In genomic region chr5:140344683-140345423, GRCh38 we compare ENCODE assay signal across 9 cellular contexts. TPM values are rescaled to one million over a fixed set of nuclear protein-coding genes. Genes with fewer than 3 reads are reported as not detected.
DNase-seq lines count a peak whose midpoint lies in the region; ATAC-seq and TF ChIP-seq lines count a peak whose summit lies in the region.
"Had no signal": no experiment of that assay in that cellular context is flagged by ENCODE, and none has a peak within 500 bp of the region (broad histone marks: within the 10 kb centered on the region; RNA-seq: fewer than 3 reads in every experiment).

No MANE protein-coding gene starts in this region.

- TF ChIP-seq POLR2A in prostate gland (IDR thresholded peaks at IDR 0.05) = no peak
- no peak for TF ChIP-seq POLR2A in uterus (IDR thresholded peaks at IDR 0.05)

- H3K27ac Mint-ChIP-seq in HFFc6 (peak overlapping the region; percentile 47), WTC11 (no peak overlapping the region)

- DNase-seq in HFFc6 = no peak
- no peak for DNase-seq in WTC11 (ENCODE audit: low spot score)
- no peak for DNase-seq in fibroblast of pulmonary artery (ENCODE audit: low read depth)
- DNase-seq in prostate gland (ENCODE audit: low spot score) = no peak
- no peak for DNase-seq in uterus
- DNase-seq in HuH-7.5 (ENCODE audit: low spot score) = no peak

- POLR2A ChIA-PET in WTC11 (lab: Charles Lee) = interaction anchor here (0.5 to 2.3 kb wide), 3 partner anchors 19 to 104 kb away, joined by 3 to 28 read pairs (median 24); no protein-coding TSS in a partner anchor

- ATAC-seq in WTC11 (peak; percentile 21), HG03039 (IDR thresholded peaks at IDR 0.05; ENCODE audit: unreplicated experiment) (no peak)

- H3K27me3 ChIP-seq in skeletal muscle satellite cell (ENCODE audit: control insufficient read depth, insufficient read depth, low read length) (no peaks in the 10 kb centered on the region), prostate gland (replicated peaks; ENCODE audit: insufficient read depth) (no peaks in the 10 kb centered on the region), uterus (no peaks in the 10 kb centered on the region)

- H3K4me3 Mint-ChIP-seq in HFFc6 = peak overlapping the region; percentile 90
- peak overlapping the region; percentile 66 for H3K4me3 Mint-ChIP-seq in WTC11

- intact Hi-C loops in prostate gland (cut with DNase I) (loop anchor here (5.0 kb wide), 2 partner anchors 43 to 168 kb away; partner anchors contain the start of genes CYSTM1 and PFDN1), uterus (cut with DNase I; ENCODE audit: low total_unique reads) (loop anchor here (5.0 kb wide), 1 partner anchor 103 kb away; no protein-coding TSS in a partner anchor)

- H3K27me3 Mint-ChIP-seq in HFFc6 (ENCODE audit: insufficient read depth) (peaks cover 3% of the 10 kb centered on the region; the same call in 1 of the 2 replicates), WTC11 (ENCODE audit: low read depth) (peaks cover 11% of the 10 kb centered on the region)

- H3K4me1 ChIP-seq in skeletal muscle satellite cell (ENCODE audit: control insufficient read depth, insufficient read depth, low read length) (peaks cover 49% of the 10 kb centered on the region), prostate gland (replicated peaks) (peaks cover 8% of the 10 kb centered on the region), uterus (peaks cover 0 to 3% of the 10 kb centered on the region in 2 donors)

- H3K9me3 Mint-ChIP-seq in HFFc6 (no peaks in the 10 kb centered on the region), WTC11 (no peaks in the 10 kb centered on the region)

- no peak for TF ChIP-seq CTCF in HFFc6 (IDR thresholded peaks at IDR 0.05)
- TF ChIP-seq CTCF in WTC11 (IDR thresholded peaks at IDR 0.05) = no peak
- TF ChIP-seq CTCF in fibroblast of pulmonary artery (IDR thresholded peaks at IDR 0.05; ENCODE audit: low read length, missing control alignments) = no peak
- peak in 1 of 4 experiments; percentile 11 for TF ChIP-seq CTCF in prostate gland (IDR thresholded peaks at IDR 0.05)
- no peak for TF ChIP-seq CTCF in uterus (IDR thresholded peaks at IDR 0.05)

- H3K4me1 Mint-ChIP-seq in HFFc6 (ENCODE audit: low read depth) (peaks cover 77% of the 10 kb centered on the region), WTC11 (peaks cover 27% of the 10 kb centered on the region)

- H3K9me3 ChIP-seq in skeletal muscle satellite cell (replicated peaks; ENCODE audit: low read length) (no peaks in the 10 kb centered on the region), prostate gland (no peaks in the 10 kb centered on the region), uterus (no peaks in the 10 kb centered on the region)

- 41% methylated on average over 4 of the region's 4 CpGs for WGBS in prostate gland

- peak overlapping the region; percentile 82 for H3K9ac ChIP-seq in skeletal muscle satellite cell (ENCODE audit: low read depth, low read length)

- peak overlapping the region; percentile 90 for H3K4me2 ChIP-seq in skeletal muscle satellite cell (ENCODE audit: low read length)

- peaks cover 28% of the 10 kb centered on the region for H3K36me3 ChIP-seq in skeletal muscle satellite cell (ENCODE audit: insufficient read depth, low read length)
- no peaks in the 10 kb centered on the region for H3K36me3 ChIP-seq in prostate gland
- no peaks in the 10 kb centered on the region for H3K36me3 ChIP-seq in uterus

- peak overlapping the region in 1 of 2 donors; percentile 75 for H3K27ac ChIP-seq in prostate gland
- peak overlapping the region in 1 of 2 donors; percentile 88 for H3K27ac ChIP-seq in uterus

- H3K36me3 Mint-ChIP-seq in HFFc6 (ENCODE audit: low read depth) (peaks cover 18% of the 10 kb centered on the region), WTC11 (no peaks in the 10 kb centered on the region)

- CTCF ChIA-PET in WTC11 (lab: Charles Lee) = interaction anchor here (0.7 to 15.0 kb wide), 28 partner anchors 8 to 355 kb away, joined by 4 to 621 read pairs (median 9); partner anchors contain the start of genes PFDN1, SLC4A9, SRA1 and ZMAT2

- peak overlapping the region; percentile 70 for H3K4me3 ChIP-seq in fibroblast of pulmonary artery (replicated peaks; ENCODE audit: low read depth, low read length)
- H3K4me3 ChIP-seq in skeletal muscle satellite cell (ENCODE audit: low read length) = peak overlapping the region; percentile 80
- peak overlapping the region in 1 of 2 donors; percentile 89 for H3K4me3 ChIP-seq in prostate gland
- H3K4me3 ChIP-seq in uterus = peak overlapping the region in 1 of 2 donors; percentile 96

TF ChIP-seq in WTC11, 78 proteins besides CTCF, POLR2A, EP300 and RAD21:
- TF ChIP-seq, protein P1, sequence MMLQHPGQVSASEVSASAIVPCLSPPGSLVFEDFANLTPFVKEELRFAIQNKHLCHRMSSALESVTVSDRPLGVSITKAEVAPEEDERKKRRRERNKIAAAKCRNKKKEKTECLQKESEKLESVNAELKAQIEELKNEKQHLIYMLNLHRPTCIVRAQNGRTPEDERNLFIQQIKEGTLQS (CRISPR knock-in tag; conservative IDR thresholded peaks at IDR 0.05) = no peak
- TF ChIP-seq, protein P2, sequence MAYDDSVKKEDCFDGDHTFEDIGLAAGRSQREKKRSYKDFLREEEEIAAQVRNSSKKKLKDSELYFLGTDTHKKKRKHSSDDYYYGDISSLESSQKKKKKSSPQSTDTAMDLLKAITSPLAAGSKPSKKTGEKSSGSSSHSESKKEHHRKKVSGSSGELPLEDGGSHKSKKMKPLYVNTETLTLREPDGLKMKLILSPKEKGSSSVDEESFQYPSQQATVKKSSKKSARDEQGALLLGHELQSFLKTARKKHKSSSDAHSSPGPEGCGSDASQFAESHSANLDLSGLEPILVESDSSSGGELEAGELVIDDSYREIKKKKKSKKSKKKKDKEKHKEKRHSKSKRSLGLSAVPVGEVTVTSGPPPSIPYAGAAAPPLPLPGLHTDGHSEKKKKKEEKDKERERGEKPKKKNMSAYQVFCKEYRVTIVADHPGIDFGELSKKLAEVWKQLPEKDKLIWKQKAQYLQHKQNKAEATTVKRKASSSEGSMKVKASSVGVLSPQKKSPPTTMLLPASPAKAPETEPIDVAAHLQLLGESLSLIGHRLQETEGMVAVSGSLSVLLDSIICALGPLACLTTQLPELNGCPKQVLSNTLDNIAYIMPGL (CRISPR knock-in tag; IDR thresholded peaks at IDR 0.05) = no peak
- TF ChIP-seq NFE2L1 (CRISPR knock-in tag; IDR thresholded peaks at IDR 0.05) (no peak), HMGA2 (CRISPR knock-in tag; IDR thresholded peaks at IDR 0.05) (no peak), MYBL2 (CRISPR knock-in tag; IDR thresholded peaks at IDR 0.05) (no peak), ZNF219 (CRISPR knock-in tag; IDR thresholded peaks at IDR 0.05; ENCODE audit: borderline replicate concordance) (no peak), E2F4 (CRISPR knock-in tag; IDR thresholded peaks at IDR 0.05; ENCODE audit: borderline replicate concordance, low read depth) (no peak), IRF2 (CRISPR knock-in tag; IDR thresholded peaks at IDR 0.05; ENCODE audit: borderline replicate concordance, low read depth) (no peak), NR1H2 (CRISPR knock-in tag; IDR thresholded peaks at IDR 0.05) (no peak)
- TF ChIP-seq, protein P3, sequence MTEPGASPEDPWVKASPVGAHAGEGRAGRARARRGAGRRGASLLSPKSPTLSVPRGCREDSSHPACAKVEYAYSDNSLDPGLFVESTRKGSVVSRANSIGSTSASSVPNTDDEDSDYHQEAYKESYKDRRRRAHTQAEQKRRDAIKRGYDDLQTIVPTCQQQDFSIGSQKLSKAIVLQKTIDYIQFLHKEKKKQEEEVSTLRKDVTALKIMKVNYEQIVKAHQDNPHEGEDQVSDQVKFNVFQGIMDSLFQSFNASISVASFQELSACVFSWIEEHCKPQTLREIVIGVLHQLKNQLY (CRISPR knock-in tag; IDR thresholded peaks at IDR 0.05) = no peak

RNA-seq across cellular contexts. Expression of gene HBEGF, which starts 1.6 kb away (rescaled TPM):
- 10 to 100 TPM in 1 of 6 experiments, 1 to 10 TPM in 5; 5.6 to 10.2 (median 6.9) TPM for total RNA-seq in HFFc6 (2021; fragmentation: NEBNext Ultra II Directional; extraction: Animal tissue kit (Norgen Biotek cat#: 25700))
- total RNA-seq in WTC11 (2021) = 2.2 to 4.0 TPM (median 2.5 TPM) in 3 replicates
- total RNA-seq in skeletal muscle satellite cell (2012; rRNA removed) = 2.8 and 4.4 TPM in 2 replicates
- total RNA-seq in prostate gland = 10 to 100 TPM in 1 of 2 donors, 1 to 10 TPM in 1; 7.7 to 24.0 TPM
- total RNA-seq in uterus = 10 to 100 TPM in 2 of 4 donors, 1 to 10 TPM in 1, under 1 TPM in 1; 0.77 to 24.4 (median 8.4) TPM

RNA-seq across cellular contexts. Expression of gene SLC4A9, which starts 15.1 kb away (rescaled TPM):
- total RNA-seq in HFFc6 (2021; fragmentation: NEBNext Ultra II Directional; extraction: Animal tissue kit (Norgen Biotek cat#: 25700)) = not detected
- 0.37 to 0.76 TPM (median 0.50 TPM) in 3 replicates for total RNA-seq in WTC11 (2021)
- total RNA-seq in skeletal muscle satellite cell (2012; rRNA removed) = not detected in 2 replicates
- not detected for total RNA-seq in prostate gland
- under 1 TPM in 1 of 4 donors, not detected in 3; 0.12 TPM for total RNA-seq in uterus
- total RNA-seq: myocyte had no signal

RNA-seq across cellular contexts. Expression of gene PFDN1, which starts 42.0 kb away (rescaled TPM):
- total RNA-seq in HFFc6 (2021; fragmentation: NEBNext Ultra II Directional; extraction: Animal tissue kit (Norgen Biotek cat#: 25700)) = 10 to 100 TPM; 75.0 to 95.8 (median 89.0) TPM
- total RNA-seq in WTC11 (2021) (44.1 to 46.4 TPM (median 46.2 TPM) in 3 replicates), prostate gland (100 to 1,000 TPM in 1 of 2 donors, 10 to 100 TPM in 1; 88.0 to 145 TPM), uterus (100 to 1,000 TPM in 1 of 4 donors, 10 to 100 TPM in 3; 42.7 to 102 (median 70.9) TPM)
- 64.4 and 70.6 TPM in 2 replicates for total RNA-seq in skeletal muscle satellite cell (2012; rRNA removed)

RNA-seq across cellular contexts. Expression of gene ANKHD1, which starts 56.8 kb away (rescaled TPM):
- total RNA-seq in HFFc6 (2021; fragmentation: NEBNext Ultra II Directional; extraction: Animal tissue kit (Norgen Biotek cat#: 25700)) = 10 to 100 TPM; 35.4 to 49.7 (median 41.5) TPM
- total RNA-seq in WTC11 (2021) (89.8 to 113 TPM (median 105 TPM) in 3 replicates), prostate gland (100 to 1,000 TPM in 1 of 2 donors, 10 to 100 TPM in 1; 69.7 to 112 TPM), uterus (100 to 1,000 TPM; 106 to 200 (median 161) TPM)
- total RNA-seq in skeletal muscle satellite cell (2012; rRNA removed) = 38.9 and 46.9 TPM in 2 replicates
